Comparison of ENCODE assay signal across 19 cellular contexts in the genomic region with DNA sequence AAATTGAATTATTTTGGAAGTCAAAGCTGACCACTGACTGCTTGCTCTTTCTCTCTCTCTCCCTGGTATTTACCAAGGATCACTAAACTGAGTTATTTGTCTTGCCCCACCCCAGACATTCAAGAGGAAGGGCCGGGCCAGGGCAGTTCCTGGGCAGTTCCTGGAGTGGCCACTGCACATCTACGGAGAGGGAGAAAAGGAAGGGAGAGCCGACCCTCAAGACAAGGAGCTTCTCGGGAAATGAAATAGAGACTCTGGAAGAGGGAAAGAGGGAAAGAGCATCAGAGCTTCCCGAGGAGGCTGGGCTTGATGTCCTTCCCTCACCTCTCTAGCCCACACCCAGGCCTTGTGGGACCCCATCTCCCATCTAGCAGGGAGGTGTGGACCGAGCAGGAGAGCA.
DNase-seq lines count a peak whose midpoint lies in the region; ATAC-seq and TF ChIP-seq lines count a peak whose summit lies in the region.
"Had no signal": no experiment of that assay in that cellular context is flagged by ENCODE, and none has a peak within 500 bp of the region (broad histone marks: within the 10 kb centered on the region; RNA-seq: fewer than 3 reads in every experiment).

No MANE protein-coding gene starts in this region.

- 51 to 56% methylated on average over 6 of the region's 6 CpGs for WGBS in heart right ventricle, 2 donors
- WGBS in endodermal cell (ENCODE audit: insufficient coverage in 1 of 2, insufficient read length in 1 of 2), 2 experiments: 83 to 97% methylated on average over 5 to 6 of the region's 6 CpGs

- TF ChIP-seq CTCF in heart right ventricle (IDR thresholded peaks at IDR 0.05): no peak
- peak; percentile 34 for TF ChIP-seq CTCF in endodermal cell (conservative IDR thresholded peaks at IDR 0.05)
- TF ChIP-seq CTCF in mucosa of descending colon (IDR thresholded peaks at IDR 0.05): no peak
- TF ChIP-seq CTCF in upper lobe of right lung (IDR thresholded peaks at IDR 0.05): peak; percentile 10

- H3K27ac Mint-ChIP-seq in endodermal cell: no peak overlapping the region
- H3K27ac Mint-ChIP-seq: CD4-positive, alpha-beta memory T cell; H9 had no signal

- DNase-seq in cardiac septum (ENCODE audit: low spot score) (peak; percentile 22), heart right ventricle (no peak), endodermal cell (peak; percentile 46), mucosa of descending colon (peak in 1 of 3 donors; percentile 25), upper lobe of right lung (peak; percentile 68), NCI-H2107 treated with DMSO at 0.1 percent for 48 hours (lab: John Stamatoyannopoulos, UW; ENCODE audit: unreplicated experiment) (no peak)
- DNase-seq: AML-193; CD4-positive, alpha-beta memory T cell; DND-41; GDM1; IMR-90; NCI-H1930; NCI-H510A; NCI-H82; SHP77 treated with DMSO at 0.1 percent for 48 hours had no signal

- no peak overlapping the region for H3K9ac ChIP-seq in endodermal cell (ENCODE audit: extremely low read depth, low read length, poor library complexity, severe bottlenecking)

- no peaks in the 10 kb centered on the region for H3K36me3 ChIP-seq in heart right ventricle
- no peaks in the 10 kb centered on the region for H3K36me3 ChIP-seq in endodermal cell (ENCODE audit: control insufficient read depth, insufficient read depth, low read length)
- no peaks in the 10 kb centered on the region for H3K36me3 ChIP-seq in mucosa of descending colon (ENCODE audit: low read depth)
- no peaks in the 10 kb centered on the region for H3K36me3 ChIP-seq in upper lobe of right lung
- H3K36me3 ChIP-seq: Peyer's patch had no signal

- H3K4me1 ChIP-seq in heart right ventricle: peaks cover 0 to 20% (median 8%) of the 10 kb centered on the region in 9 donors
- H3K4me1 ChIP-seq in endodermal cell (ENCODE audit: control insufficient read depth, insufficient read depth, low read length): no peaks in the 10 kb centered on the region
- H3K4me1 ChIP-seq in mucosa of descending colon (ENCODE audit: low read depth): peaks cover 4% of the 10 kb centered on the region
- H3K4me1 ChIP-seq in upper lobe of right lung: peaks cover 4% of the 10 kb centered on the region
- H3K4me1 ChIP-seq: Peyer's patch had no signal

- H3K4me1 Mint-ChIP-seq in endodermal cell: peaks cover 7% of the 10 kb centered on the region
- H3K4me1 Mint-ChIP-seq: CD4-positive, alpha-beta memory T cell had no signal

- ATAC-seq in heart right ventricle: no peak
- ATAC-seq in mucosa of descending colon: peak; percentile 67
- peak; percentile 75 for ATAC-seq in upper lobe of right lung
- no peak for ATAC-seq in GM19324 (IDR thresholded peaks at IDR 0.05; ENCODE audit: low FRiP score, unreplicated experiment)
- ATAC-seq in HG02642 (IDR thresholded peaks at IDR 0.05; ENCODE audit: poor library complexity, unreplicated experiment): no peak

- H3K4me3 ChIP-seq in heart right ventricle (no peak overlapping the region), endodermal cell (ENCODE audit: low read length) (no peak overlapping the region), mucosa of descending colon (no peak overlapping the region), upper lobe of right lung (no peak overlapping the region)
- H3K4me3 ChIP-seq: Peyer's patch had no signal

- H3K9me3 Mint-ChIP-seq in endodermal cell: peaks cover 4% of the 10 kb centered on the region
- H3K9me3 Mint-ChIP-seq: CD4-positive, alpha-beta memory T cell had no signal

- peaks cover 2% of the 10 kb centered on the region for H3K36me3 Mint-ChIP-seq in endodermal cell (ENCODE audit: low read depth)
- H3K36me3 Mint-ChIP-seq: CD4-positive, alpha-beta memory T cell had no signal

- intact Hi-C loops in cardiac septum (cut with DNase I) (no loop called here), heart right ventricle (cut with DNase I) (no loop called here), mucosa of descending colon (cut with DNase I, micrococcal nuclease) (no loop called here), upper lobe of right lung (cut with DNase I) (no loop called here)

- H3K27me3 Mint-ChIP-seq in endodermal cell (ENCODE audit: insufficient read depth): peaks cover 3% of the 10 kb centered on the region

- H3K9me3 ChIP-seq in heart right ventricle (no peaks in the 10 kb centered on the region), endodermal cell (ENCODE audit: control insufficient read depth, low read length) (no peaks in the 10 kb centered on the region), mucosa of descending colon (no peaks in the 10 kb centered on the region), upper lobe of right lung (no peaks in the 10 kb centered on the region)
- H3K9me3 ChIP-seq: Peyer's patch had no signal

- peaks cover 0 to 5% (median 0%) of the 10 kb centered on the region in 7 donors for H3K27me3 ChIP-seq in heart right ventricle
- no peaks in the 10 kb centered on the region for H3K27me3 ChIP-seq in endodermal cell (ENCODE audit: control insufficient read depth, insufficient read depth, low read length, poor library complexity, severe bottlenecking)
- no peaks in the 10 kb centered on the region for H3K27me3 ChIP-seq in upper lobe of right lung
- H3K27me3 ChIP-seq: Peyer's patch had no signal

- peak overlapping the region in 1 of 10 donors; percentile 23 for H3K27ac ChIP-seq in heart right ventricle
- no peak overlapping the region for H3K27ac ChIP-seq in endodermal cell (ENCODE audit: low read depth, low read length)
- H3K27ac ChIP-seq in upper lobe of right lung: no peak overlapping the region
- H3K27ac ChIP-seq: Peyer's patch had no signal

- H3K4me3 Mint-ChIP-seq in endodermal cell: no peak overlapping the region
- H3K4me3 Mint-ChIP-seq: CD4-positive, alpha-beta memory T cell; H9 had no signal

Comparison
In these comparisons a context has a peak if more than half of its experiments do, and no peak if none do; other contexts are left out.
1. DNase-seq: peak in cardiac septum (single experiment), endodermal cell (single experiment) and upper lobe of right lung (single experiment); none in heart right ventricle (0 of 2) and NCI-H2107 treated with DMSO at 0.1 percent for 48 hours (single experiment).
2. ATAC-seq: peak in mucosa of descending colon (single experiment) and upper lobe of right lung (single experiment); none in heart right ventricle (0 of 8), GM19324 (single experiment) and HG02642 (single experiment).
3. CTCF ChIP-seq: peak in endodermal cell (single experiment) and upper lobe of right lung (single experiment); none in heart right ventricle (0 of 9) and mucosa of descending colon (single experiment).